10 cellular contexts compared by ENCODE assay signal in genomic region chr6:5086294-5086890, GRCh38. TPM values are rescaled to one million over a fixed set of nuclear protein-coding genes. Genes with fewer than 3 reads are reported as not detected.
DNase-seq lines count a peak whose midpoint lies in the region; ATAC-seq, FAIRE-seq and TF ChIP-seq lines count a peak whose summit lies in the region.
"Had no signal": no experiment of that assay in that cellular context is flagged by ENCODE, and none has a peak within 500 bp of the region (broad histone marks: within the 10 kb centered on the region; RNA-seq: fewer than 3 reads in every experiment).

No MANE protein-coding gene starts in this region.

- intact Hi-C loops in Calu3 (cut with micrococcal nuclease; ENCODE audit: unreplicated experiment), result no loop called here

- H3K4me3 Mint-ChIP-seq in astrocyte (ENCODE audit: unreplicated experiment) (no peak overlapping the region), Calu3 (ENCODE audit: low read depth, unreplicated experiment) (no peak overlapping the region)

- H3K27me3 Mint-ChIP-seq in astrocyte (ENCODE audit: low read depth, unreplicated experiment), result peaks cover 27% of the 10 kb centered on the region
- no peaks in the 10 kb centered on the region for H3K27me3 Mint-ChIP-seq in Calu3 (ENCODE audit: unreplicated experiment)

- ATAC-seq in HG03108 (IDR thresholded peaks at IDR 0.05; ENCODE audit: unreplicated experiment), result no peak

- in situ Hi-C loops in GM23248 (cut with MboI), result no loop called here

- H3K9me2 ChIP-seq in GM23248 (ENCODE audit: insufficient read depth), result no peaks in the 10 kb centered on the region

- H3K36me3 ChIP-seq in GM23248 (ENCODE audit: low read depth) (no peaks in the 10 kb centered on the region), astrocyte (ENCODE audit: insufficient read depth, low read length) (no peaks in the 10 kb centered on the region), keratinocyte (ENCODE audit: control insufficient read depth in 2 of 2, extremely low read depth in 1 of 2, insufficient read depth in 2 of 2, low read length in 2 of 2) (no peaks in the 10 kb centered on the region)

- dilution Hi-C loops in keratinocyte (cut with MboI; ENCODE audit: extremely low pct_ligation_motif_present, low sequenced_read_pairs), result no loop called here

- peaks cover 16% of the 10 kb centered on the region for H3F3A ChIP-seq in GM23248 (ENCODE audit: insufficient read depth)

- no peak for TF ChIP-seq CTCF in astrocyte (IDR thresholded peaks at IDR 0.05; ENCODE audit: insufficient read depth, low read depth, low read length)
- TF ChIP-seq CTCF in keratinocyte (optimal IDR thresholded peaks at IDR 0.05 in 1 of 3, IDR thresholded peaks at IDR 0.05 in 1 of 3, conservative IDR thresholded peaks at IDR 0.05 in 1 of 3; ENCODE audit: extremely low read depth in 1 of 3, insufficient read depth in 2 of 3, low read length in 3 of 3), result no peak
- no peak for TF ChIP-seq CTCF in Calu3 (IDR thresholded peaks at IDR 0.05; ENCODE audit: unreplicated experiment)

- CTCF ChIA-PET in Calu3 (lab: Charles Lee), result no interaction called here

- no peaks in the 10 kb centered on the region; the same call in none of the 2 replicates for H3K27me3 ChIP-seq in GM23248 (replicated peaks; ENCODE audit: insufficient read depth)
- peaks cover 34% of the 10 kb centered on the region for H3K27me3 ChIP-seq in astrocyte (ENCODE audit: insufficient read depth, low read length)
- H3K27me3 ChIP-seq in keratinocyte (ENCODE audit: control insufficient read depth, extremely low read depth, insufficient read depth, low read length), result peaks cover 21% of the 10 kb centered on the region

- no peak overlapping the region for H3K9ac ChIP-seq in GM23248
- no peak overlapping the region for H3K9ac ChIP-seq in astrocyte (ENCODE audit: low read length)
- H3K9ac ChIP-seq in keratinocyte (ENCODE audit: control insufficient read depth, extremely low read depth, insufficient read depth, low read length), result no peak overlapping the region

- H3K4me1 ChIP-seq in GM23248 (ENCODE audit: insufficient read depth) (peaks cover 19% of the 10 kb centered on the region), astrocyte (ENCODE audit: insufficient read depth, low read length) (peaks cover 18% of the 10 kb centered on the region), keratinocyte (ENCODE audit: control insufficient read depth, extremely low read depth, insufficient read depth, low read length) (peaks cover 21% of the 10 kb centered on the region)

- H3K79me2 ChIP-seq in GM23248 (ENCODE audit: insufficient read depth), result no peaks in the 10 kb centered on the region
- H3K79me2 ChIP-seq in astrocyte (ENCODE audit: insufficient read depth, low read length), result no peaks in the 10 kb centered on the region
- no peaks in the 10 kb centered on the region for H3K79me2 ChIP-seq in keratinocyte (ENCODE audit: control insufficient read depth, insufficient read depth, low read length)

- H2AFZ ChIP-seq in GM23248 (peak overlapping the region; percentile 85; the same call in 1 of the 2 replicates), astrocyte (ENCODE audit: low read depth, low read length) (peak overlapping the region; percentile 79), keratinocyte (ENCODE audit: control insufficient read depth, low read length) (no peak overlapping the region)

- H3K4me2 ChIP-seq in GM23248 (ENCODE audit: unreplicated experiment) (peak overlapping the region; percentile 74), astrocyte (ENCODE audit: low read length) (peak overlapping the region; percentile 95), keratinocyte (ENCODE audit: control insufficient read depth, extremely low read depth, insufficient read depth, low read depth, low read length) (peak overlapping the region; percentile 81)

- H3K36me3 Mint-ChIP-seq in astrocyte (ENCODE audit: low read depth, unreplicated experiment) (no peaks in the 10 kb centered on the region), Calu3 (ENCODE audit: insufficient read depth, unreplicated experiment) (peaks cover 7% of the 10 kb centered on the region)

- peaks cover 12% of the 10 kb centered on the region for H3K4me1 Mint-ChIP-seq in astrocyte (ENCODE audit: low read depth, unreplicated experiment)
- peaks cover 14% of the 10 kb centered on the region for H3K4me1 Mint-ChIP-seq in Calu3 (ENCODE audit: low read depth, unreplicated experiment)

- no TSS peak for BruUV-seq in Calu3 (replicated peaks; lab: Mats Ljungman, UMichigan)

- WGBS in GM23248 (ENCODE audit: low coverage in 1 of 2, low lambda C conversion rate in 2 of 2, missing lambda C conversion rate in 2 of 2), 2 experiments, result 57% methylated on average over 51 to 54 of the region's 56 CpGs

- no peaks in the 10 kb centered on the region for H3K9me3 Mint-ChIP-seq in astrocyte (ENCODE audit: unreplicated experiment)
- no peaks in the 10 kb centered on the region for H3K9me3 Mint-ChIP-seq in Calu3 (ENCODE audit: low read depth, unreplicated experiment)

- H4K20me1 ChIP-seq in GM23248 (ENCODE audit: insufficient read depth), result no peaks in the 10 kb centered on the region
- H4K20me1 ChIP-seq in astrocyte (ENCODE audit: insufficient read depth, low read length), result no peaks in the 10 kb centered on the region
- H4K20me1 ChIP-seq in keratinocyte (ENCODE audit: control insufficient read depth, extremely low read depth, insufficient read depth, low read length), result no peaks in the 10 kb centered on the region

- FAIRE-seq in astrocyte (lab: Jason Lieb, UNC), result no peak
- FAIRE-seq in keratinocyte (lab: Jason Lieb, UNC), result no peak

- H3K4me3 ChIP-seq in GM23248 (peak overlapping the region; percentile 66; the same call in 1 of the 2 replicates), astrocyte (ENCODE audit: insufficient read depth, low read depth, low read length) (peak overlapping the region; percentile 58), keratinocyte (ENCODE audit: control insufficient read depth in 2 of 3, extremely low read depth in 1 of 3, insufficient read depth in 2 of 3, low read depth in 1 of 3, low read length in 3 of 3) (no peak overlapping the region), skeletal muscle cell (ENCODE audit: low read depth, low read length) (peak overlapping the region; percentile 56)

- H3K27ac ChIP-seq in GM23248 (no peak overlapping the region), astrocyte (ENCODE audit: low read depth, low read length) (no peak overlapping the region), keratinocyte (ENCODE audit: control insufficient read depth, insufficient read depth, low read length) (no peak overlapping the region)

- no peaks in the 10 kb centered on the region for H3K9me3 ChIP-seq in GM23248 (ENCODE audit: low read depth)
- H3K9me3 ChIP-seq in astrocyte (ENCODE audit: insufficient read depth, low read depth, low read length), result no peaks in the 10 kb centered on the region
- H3K9me3 ChIP-seq in keratinocyte (ENCODE audit: control insufficient read depth, low read depth, low read length), result no peaks in the 10 kb centered on the region

- H3K27ac Mint-ChIP-seq in astrocyte (ENCODE audit: unreplicated experiment) (no peak overlapping the region), Calu3 (ENCODE audit: unreplicated experiment) (no peak overlapping the region)

- no peak for DNase-seq in GM23248
- no peak for DNase-seq in astrocyte (ENCODE audit: low read depth)
- no peak for DNase-seq in keratinocyte (ENCODE audit: low read depth, low spot score)
- DNase-seq in skeletal muscle cell (ENCODE audit: low read depth), result no peak
- no peak for DNase-seq in NCI-H2171 (lab: John Stamatoyannopoulos, UW)
- no peak for DNase-seq in NCI-H446 treated with DMSO at 0.1 percent for 48 hours (lab: John Stamatoyannopoulos, UW)
- no peak for DNase-seq in Calu3
- DNase-seq: effector memory CD4-positive, alpha-beta T cell; GDM1 had no signal

- H3K9me1 ChIP-seq in keratinocyte (ENCODE audit: control insufficient read depth, extremely low read depth, insufficient read depth, low read length), result no peaks in the 10 kb centered on the region

RNA-seq across cellular contexts. Expression of gene PPP1R3G, which starts 1.3 kb away (rescaled TPM):
- total RNA-seq in GM23248 (2014; rRNA removed; shearing (Covaris generic)), result 1.5 and 2.6 TPM in 2 replicates
- 0.84 and 0.85 TPM in 2 replicates for polyA plus RNA-seq in GM23248 (2016; fragmentation: Nextera tagmentation; extraction: Ambion mirVana)
- 0.39 and 0.70 TPM in 2 replicates for total RNA-seq in astrocyte
- 0.01 to 0.06 TPM (median 0.02 TPM) in 3 replicates for polyA plus RNA-seq in keratinocyte
- 0.05 TPM for polyA plus RNA-seq in keratinocyte (2011; ENCODE audit: low read depth)
- polyA plus RNA-seq in keratinocyte (2011; cell fraction: cytosol; rRNA removed), result 0.02 and 0.03 TPM in 2 replicates
- polyA plus RNA-seq in keratinocyte (2011; cell fraction: nucleus; rRNA removed), result 0.06 and 0.07 TPM in 2 replicates
- polyA plus RNA-seq in keratinocyte (2012; ENCODE audit: low replicate concordance), result 0.06 and 0.11 TPM in 2 replicates
- polyA minus RNA-seq in keratinocyte, result 0.03 TPM in 2 of 3 replicates, not detected in the other
- not detected for polyA minus RNA-seq in keratinocyte (2011; cell fraction: cytosol; rRNA and poly(A)+ RNA removed)
- polyA minus RNA-seq in keratinocyte (2011; cell fraction: nucleus; rRNA and poly(A)+ RNA removed), result 0.11 TPM in 1 of 2 replicates, not detected in the other
- total RNA-seq in Calu3 (2022), result 0.07 and 0.20 TPM in 2 replicates

Comparison
In these comparisons a context has a peak if more than half of its experiments do, and no peak if none do; other contexts are left out.
1. H3K4me3 ChIP-seq: peak in GM23248 (single experiment), astrocyte (single experiment) and skeletal muscle cell (single experiment); none in keratinocyte (0 of 3).
2. Peak in every context shown above with its lines, with median percentiles within 50 percentile points of each other: H3K4me2 ChIP-seq.